In genomic region chr17:59844884-59845594, GRCh38 we compare ENCODE assay signal across 8 cellular contexts. TPM values are rescaled to one million over a fixed set of nuclear protein-coding genes. Genes with fewer than 3 reads are reported as not detected.
DNase-seq lines count a peak whose midpoint lies in the region; TF ChIP-seq lines count a peak whose summit lies in the region.

No MANE protein-coding gene starts in this region.

- peaks cover 6% of the 10 kb centered on the region for H3K27me3 Mint-ChIP-seq in activated naive CD4-positive, alpha-beta T cell treated with anti-CD3 and anti-CD28 coated beads for 36 hours (ENCODE audit: low read depth)

- H3K36me3 ChIP-seq in thymus (ENCODE audit: control insufficient read depth, insufficient read depth): peaks cover 6% of the 10 kb centered on the region

- peak overlapping the region; percentile 100 for H3K27ac Mint-ChIP-seq in activated naive CD4-positive, alpha-beta T cell treated with anti-CD3 and anti-CD28 coated beads for 36 hours

- 94% methylated on average over 3 of the region's 3 CpGs for WGBS in thymus

- peaks cover 89% of the 10 kb centered on the region for H3K4me1 Mint-ChIP-seq in activated naive CD4-positive, alpha-beta T cell treated with anti-CD3 and anti-CD28 coated beads for 36 hours (ENCODE audit: low read depth)

- DNase-seq in activated naive CD4-positive, alpha-beta T cell treated with anti-CD3 and anti-CD28 coated beads for 36 hours: no peak
- DNase-seq in activated naive CD4-positive, alpha-beta T cell (lab: John Stamatoyannopoulos, UW): no peak
- peak; percentile 86 for DNase-seq in glomerular visceral epithelial cell (ENCODE audit: extremely low spot score)
- no peak for DNase-seq in central memory CD4-positive, alpha-beta T cell
- DNase-seq in NCI-H2227 treated with DMSO at 0.1 percent for 48 hours (lab: John Stamatoyannopoulos, UW): no peak
- DNase-seq in D341Med (ENCODE audit: low spot score): no peak

- no peaks in the 10 kb centered on the region for H3K9me3 ChIP-seq in thymus (ENCODE audit: control insufficient read depth)

- H3K27ac ChIP-seq in VCaP (peak overlapping the region; percentile 84), thymus (ENCODE audit: low read depth) (peak overlapping the region; percentile 18)

- no peaks in the 10 kb centered on the region for H3K4me1 ChIP-seq in thymus (ENCODE audit: control insufficient read depth, insufficient read depth, low read length)

- no peak overlapping the region for H3K4me3 ChIP-seq in thymus (ENCODE audit: low read length)

- peaks cover 37% of the 10 kb centered on the region for H3K36me3 Mint-ChIP-seq in activated naive CD4-positive, alpha-beta T cell treated with anti-CD3 and anti-CD28 coated beads for 36 hours (ENCODE audit: low read depth)

- intact Hi-C loops in activated naive CD4-positive, alpha-beta T cell treated with anti-CD3 and anti-CD28 coated beads for 36 hours (cut with micrococcal nuclease): loop anchor here (1.0 to 5.0 kb wide), 6 partner anchors 8 to 228 kb away; partner anchors contain the start of genes CLTC, RPS6KB1 and TUBD1

- no peak for TF ChIP-seq CTCF in VCaP (conservative IDR thresholded peaks at IDR 0.05)

- peak overlapping the region; percentile 59 for H3K4me3 Mint-ChIP-seq in activated naive CD4-positive, alpha-beta T cell treated with anti-CD3 and anti-CD28 coated beads for 36 hours

- H3K9me3 Mint-ChIP-seq in activated naive CD4-positive, alpha-beta T cell treated with anti-CD3 and anti-CD28 coated beads for 36 hours: no peaks in the 10 kb centered on the region

- CTCF ChIA-PET in activated naive CD4-positive, alpha-beta T cell treated with anti-CD3 and anti-CD28 coated beads for 36 hours (lab: Charles Lee): interaction anchor here (0.8 to 5.1 kb wide), 4 partner anchors 8 to 99 kb away, joined by 3 to 49 read pairs (median 5); no protein-coding TSS in a partner anchor

- no peaks in the 10 kb centered on the region for H3K27me3 ChIP-seq in thymus (ENCODE audit: control insufficient read depth, insufficient read depth)

RNA-seq across cellular contexts. Expression of gene TUBD1, which starts 47.7 kb away (rescaled TPM):
- 10 to 100 TPM; 15.2 to 15.4 TPM for total RNA-seq in activated naive CD4-positive, alpha-beta T cell treated with anti-CD3 and anti-CD28 coated beads for 36 hours
- polyA plus RNA-seq in thymus: 16.6 TPM

RNA-seq across cellular contexts. Expression of gene RPS6KB1, which starts 47.9 kb away (rescaled TPM):
- total RNA-seq in activated naive CD4-positive, alpha-beta T cell treated with anti-CD3 and anti-CD28 coated beads for 36 hours: 10 to 100 TPM; 42.1 to 48.5 TPM
- 18.8 TPM for polyA plus RNA-seq in thymus
